ENCODE assay signal across 1 cellular context in genomic region chr19:40465025-40465780, GRCh38.
TF ChIP-seq lines count a peak whose summit lies in the region.

TSS of gene BLVRB (minus strand) at chr19:40465745. CDS start at chr19:40465688, 57 bp downstream.

TF ChIP-seq in HepG2, 621 proteins besides CTCF, POLR2A, EP300 and RAD21 (continued from another document and continues in another):
- 0 out of 2 replicates have a peak, but pooled peaks have one; percentile 60 for TF ChIP-seq ZMAT3 (CRISPR knock-in tag; conservative IDR thresholded peaks at IDR 0.05)
- no peak for TF ChIP-seq RFX3 (CRISPR knock-in tag; IDR thresholded peaks at IDR 0.05)
- TF ChIP-seq ZFP37 (CRISPR knock-in tag; IDR thresholded peaks at IDR 0.05; ENCODE audit: borderline replicate concordance): no peak
- TF ChIP-seq ETV6 (CRISPR knock-in tag; conservative IDR thresholded peaks at IDR 0.05): no peak
- TF ChIP-seq ZFP62 (CRISPR knock-in tag; IDR thresholded peaks at IDR 0.05): no peak
- TF ChIP-seq RBFOX2 (IDR thresholded peaks at IDR 0.05; ENCODE audit: low read depth, low read length): peak; percentile 71
- peak; percentile 91; the same call in 1 of the 2 replicates for TF ChIP-seq ZNF740 (CRISPR knock-in tag; IDR thresholded peaks at IDR 0.05)
- TF ChIP-seq ZNF883 (CRISPR knock-in tag; IDR thresholded peaks at IDR 0.05; ENCODE audit: not compliant biosample characterization): peak; percentile 52
- TF ChIP-seq ZNF331 (CRISPR knock-in tag; IDR thresholded peaks at IDR 0.05): no peak
- TF ChIP-seq ZNF296 (CRISPR knock-in tag; conservative IDR thresholded peaks at IDR 0.05): no peak
- TF ChIP-seq NR2C2 (CRISPR knock-in tag; IDR thresholded peaks at IDR 0.05; ENCODE audit: borderline replicate concordance): peak; percentile 71; the same call in 1 of the 2 replicates
- TF ChIP-seq MNT (IDR thresholded peaks at IDR 0.05): no peak
- peak; percentile 44; the same call in 1 of the 2 replicates for TF ChIP-seq YEATS4 (CRISPR knock-in tag; IDR thresholded peaks at IDR 0.05; ENCODE audit: borderline replicate concordance)
- no peak for TF ChIP-seq RXRB (CRISPR knock-in tag; IDR thresholded peaks at IDR 0.05; ENCODE audit: borderline replicate concordance)
- TF ChIP-seq ZSCAN21 (CRISPR knock-in tag; IDR thresholded peaks at IDR 0.05; ENCODE audit: borderline replicate concordance): peak; percentile 76; the same call in 1 of the 2 replicates
- peak; percentile 64; the same call in 1 of the 2 replicates for TF ChIP-seq ZNF253 (CRISPR knock-in tag; IDR thresholded peaks at IDR 0.05; ENCODE audit: borderline replicate concordance)
- TF ChIP-seq ZBTB21 (CRISPR knock-in tag; IDR thresholded peaks at IDR 0.05): no peak
- no peak for TF ChIP-seq HNRNPLL (IDR thresholded peaks at IDR 0.05; ENCODE audit: low read depth, low read length, poor library complexity, severe bottlenecking)
- TF ChIP-seq, protein P1, sequence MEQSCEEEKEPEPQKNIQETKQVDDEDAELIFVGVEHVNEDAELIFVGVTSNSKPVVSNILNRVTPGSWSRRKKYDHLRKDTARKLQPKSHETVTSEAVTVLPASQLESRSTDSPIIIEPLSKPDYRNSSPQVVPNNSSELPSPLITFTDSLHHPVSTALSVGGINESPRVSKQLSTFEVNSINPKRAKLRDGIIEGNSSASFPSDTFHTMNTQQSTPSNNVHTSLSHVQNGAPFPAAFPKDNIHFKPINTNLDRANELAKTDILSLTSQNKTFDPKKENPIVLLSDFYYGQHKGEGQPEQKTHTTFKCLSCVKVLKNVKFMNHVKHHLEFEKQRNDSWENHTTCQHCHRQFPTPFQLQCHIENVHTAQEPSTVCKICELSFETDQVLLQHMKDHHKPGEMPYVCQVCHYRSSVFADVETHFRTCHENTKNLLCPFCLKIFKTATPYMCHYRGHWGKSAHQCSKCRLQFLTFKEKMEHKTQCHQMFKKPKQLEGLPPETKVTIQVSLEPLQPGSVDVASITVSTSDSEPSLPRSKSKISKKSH (CRISPR knock-in tag; IDR thresholded peaks at IDR 0.05; ENCODE audit: borderline replicate concordance): peak; percentile 82; the same call in 1 of the 2 replicates
- TF ChIP-seq SNAPC4 (CRISPR knock-in tag; IDR thresholded peaks at IDR 0.05): no peak
- peak; percentile 50; the same call in 1 of the 2 replicates for TF ChIP-seq ARID4A (CRISPR knock-in tag; IDR thresholded peaks at IDR 0.05; ENCODE audit: borderline replicate concordance)
- TF ChIP-seq, protein P2, sequence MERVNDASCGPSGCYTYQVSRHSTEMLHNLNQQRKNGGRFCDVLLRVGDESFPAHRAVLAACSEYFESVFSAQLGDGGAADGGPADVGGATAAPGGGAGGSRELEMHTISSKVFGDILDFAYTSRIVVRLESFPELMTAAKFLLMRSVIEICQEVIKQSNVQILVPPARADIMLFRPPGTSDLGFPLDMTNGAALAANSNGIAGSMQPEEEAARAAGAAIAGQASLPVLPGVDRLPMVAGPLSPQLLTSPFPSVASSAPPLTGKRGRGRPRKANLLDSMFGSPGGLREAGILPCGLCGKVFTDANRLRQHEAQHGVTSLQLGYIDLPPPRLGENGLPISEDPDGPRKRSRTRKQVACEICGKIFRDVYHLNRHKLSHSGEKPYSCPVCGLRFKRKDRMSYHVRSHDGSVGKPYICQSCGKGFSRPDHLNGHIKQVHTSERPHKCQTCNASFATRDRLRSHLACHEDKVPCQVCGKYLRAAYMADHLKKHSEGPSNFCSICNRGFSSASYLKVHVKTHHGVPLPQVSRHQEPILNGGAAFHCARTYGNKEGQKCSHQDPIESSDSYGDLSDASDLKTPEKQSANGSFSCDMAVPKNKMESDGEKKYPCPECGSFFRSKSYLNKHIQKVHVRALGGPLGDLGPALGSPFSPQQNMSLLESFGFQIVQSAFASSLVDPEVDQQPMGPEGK (CRISPR knock-in tag; IDR thresholded peaks at IDR 0.05): peak; percentile 17; the same call in 1 of the 2 replicates
- no peak for TF ChIP-seq HMGXB3 (CRISPR knock-in tag; IDR thresholded peaks at IDR 0.05; ENCODE audit: borderline replicate concordance)
- TF ChIP-seq MATR3 (CRISPR knock-in tag; IDR thresholded peaks at IDR 0.05): no peak
- no peak; the same call in 1 of the 2 replicates for TF ChIP-seq ESRRA (CRISPR knock-in tag; IDR thresholded peaks at IDR 0.05; ENCODE audit: low read depth)
- TF ChIP-seq, protein P3, sequence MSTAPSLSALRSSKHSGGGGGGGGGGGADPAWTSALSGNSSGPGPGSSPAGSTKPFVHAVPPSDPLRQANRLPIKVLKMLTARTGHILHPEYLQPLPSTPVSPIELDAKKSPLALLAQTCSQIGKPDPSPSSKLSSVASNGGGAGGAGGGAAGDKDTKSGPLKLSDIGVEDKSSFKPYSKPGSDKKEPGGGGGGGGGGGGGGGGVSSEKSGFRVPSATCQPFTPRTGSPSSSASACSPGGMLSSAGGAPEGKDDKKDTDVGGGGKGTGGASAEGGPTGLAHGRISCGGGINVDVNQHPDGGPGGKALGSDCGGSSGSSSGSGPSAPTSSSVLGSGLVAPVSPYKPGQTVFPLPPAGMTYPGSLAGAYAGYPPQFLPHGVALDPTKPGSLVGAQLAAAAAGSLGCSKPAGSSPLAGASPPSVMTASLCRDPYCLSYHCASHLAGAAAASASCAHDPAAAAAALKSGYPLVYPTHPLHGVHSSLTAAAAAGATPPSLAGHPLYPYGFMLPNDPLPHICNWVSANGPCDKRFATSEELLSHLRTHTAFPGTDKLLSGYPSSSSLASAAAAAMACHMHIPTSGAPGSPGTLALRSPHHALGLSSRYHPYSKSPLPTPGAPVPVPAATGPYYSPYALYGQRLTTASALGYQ (CRISPR knock-in tag; IDR thresholded peaks at IDR 0.05): no peak
- TF ChIP-seq ZNF572 (CRISPR knock-in tag; IDR thresholded peaks at IDR 0.05): 0 out of 2 replicates have a peak, but pooled peaks have one; percentile 75
- peak; percentile 84 for TF ChIP-seq ZC3H13 (CRISPR knock-in tag; IDR thresholded peaks at IDR 0.05)
- no peak for TF ChIP-seq GPN1 (CRISPR knock-in tag; IDR thresholded peaks at IDR 0.05; ENCODE audit: borderline replicate concordance)
- peak; percentile 43; the same call in 1 of the 2 replicates for TF ChIP-seq REPIN1 (CRISPR knock-in tag; IDR thresholded peaks at IDR 0.05; ENCODE audit: borderline replicate concordance, low read depth)
- no peak for TF ChIP-seq SP4 (CRISPR knock-in tag; IDR thresholded peaks at IDR 0.05)
- no peak for TF ChIP-seq ZKSCAN1 (IDR thresholded peaks at IDR 0.05; ENCODE audit: low read length)
- TF ChIP-seq ZNF563 (CRISPR knock-in tag; IDR thresholded peaks at IDR 0.05): no peak
- TF ChIP-seq ZNF616 (CRISPR knock-in tag; IDR thresholded peaks at IDR 0.05; ENCODE audit: low read depth): no peak
- TF ChIP-seq ZNF772 (CRISPR knock-in tag; IDR thresholded peaks at IDR 0.05): peak; percentile 87; the same call in 1 of the 2 replicates
- no peak for TF ChIP-seq ELF1 (CRISPR knock-in tag; IDR thresholded peaks at IDR 0.05)
- TF ChIP-seq ZNF501 (CRISPR knock-in tag; IDR thresholded peaks at IDR 0.05): 0 out of 2 replicates have a peak, but pooled peaks have one; percentile 39
- no peak for TF ChIP-seq ZNF260 (CRISPR knock-in tag; IDR thresholded peaks at IDR 0.05; ENCODE audit: borderline replicate concordance, low read depth)
